ENCODE assay signal across 20 cellular contexts in the genomic region with DNA sequence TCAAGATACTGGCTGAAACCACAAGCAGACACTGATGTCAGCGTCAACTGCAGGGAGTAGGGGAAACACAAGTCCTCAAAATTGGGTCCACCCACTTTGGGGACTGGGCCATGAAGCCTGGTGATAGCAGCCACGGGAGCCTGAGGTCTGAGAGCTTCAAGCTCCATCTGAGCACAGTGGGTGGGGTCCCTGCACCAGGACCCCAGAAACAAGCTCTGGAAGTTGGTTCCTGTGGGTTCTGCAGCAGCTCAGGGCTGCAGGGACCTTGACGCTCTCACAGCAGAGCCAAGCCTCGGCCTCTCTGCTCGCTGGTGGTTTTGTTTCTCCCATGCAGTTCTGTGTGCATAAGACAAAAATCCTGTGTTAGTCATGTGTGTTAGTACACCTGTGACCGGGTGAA. TPM values are rescaled to one million over a fixed set of nuclear protein-coding genes. Genes with fewer than 3 reads are reported as not detected.
DNase-seq lines count a peak whose midpoint lies in the region; ATAC-seq and TF ChIP-seq lines count a peak whose summit lies in the region.
"Had no signal": no experiment of that assay in that cellular context is flagged by ENCODE, and none has a peak within 500 bp of the region (broad histone marks: within the 10 kb centered on the region; RNA-seq: fewer than 3 reads in every experiment).

No MANE protein-coding gene starts in this region.

- H2AFZ ChIP-seq in osteoblast (ENCODE audit: low read length): no peak overlapping the region
- H2AFZ ChIP-seq: neural progenitor cell had no signal

- H3K9me3 Mint-ChIP-seq in CD14-positive monocyte: peaks cover 0 to 6% (median 5%) of the 10 kb centered on the region in 7 donors
- H3K9me3 Mint-ChIP-seq: IgD-negative memory B cell had no signal

- peaks cover 52 to 82% of the 10 kb centered on the region in 2 donors for H3K36me3 Mint-ChIP-seq in CD14-positive monocyte

- DNase-seq in CD14-positive monocyte (ENCODE audit: low spot score) (no peak), left ventricle myocardium superior (peak; percentile 34), osteoblast (ENCODE audit: insufficient read length, low spot score, missing footprints) (peak; percentile 69), C1 segment of cervical spinal cord (lab: John Stamatoyannopoulos, UW) (no peak), NCI-H2171 (lab: John Stamatoyannopoulos, UW) (no peak)
- no peak for DNase-seq in activated naive CD4-positive, alpha-beta T cell treated with anti-CD3 and anti-CD28 coated beads, Interleukin-2, amount 50 U/mL, for 16 hours
- DNase-seq: activated CD8-positive, alpha-beta memory T cell treated with anti-CD3 and anti-CD28 coated beads for 24 hours; caudate nucleus; effector CD4-positive, alpha-beta T cell; MM.1S; NCI-H1694; NCI-H226; stimulated activated naive CD4-positive, alpha-beta T cell treated with Interleukin-2 at 50 U/mL for 16 hours; T-helper 1 cell had no signal

- peak overlapping the region in 4 of 7 donors; percentile 14 to 53 (median 32) for H3K27ac Mint-ChIP-seq in CD14-positive monocyte
- H3K27ac Mint-ChIP-seq: IgD-negative memory B cell, neural progenitor cell had no signal

- H4K20me1 ChIP-seq in osteoblast (ENCODE audit: insufficient read depth, low read length): peaks cover 71% of the 10 kb centered on the region

- H3K79me2 ChIP-seq in osteoblast (ENCODE audit: insufficient read depth, low read length): peaks cover 95% of the 10 kb centered on the region

- peaks cover 73% of the 10 kb centered on the region for H3K36me3 ChIP-seq in osteoblast (ENCODE audit: insufficient read depth, low read length)

- H3K27me3 Mint-ChIP-seq in CD14-positive monocyte (ENCODE audit: low read depth in 3 of 3): no peaks in the 10 kb centered on the region
- H3K27me3 Mint-ChIP-seq: IgD-negative memory B cell had no signal

- H3K9me3 ChIP-seq in osteoblast (ENCODE audit: low read depth, low read length): no peaks in the 10 kb centered on the region

- intact Hi-C loops in CD14-positive monocyte (cut with micrococcal nuclease): no loop called here
- intact Hi-C loops in left ventricle myocardium superior (cut with micrococcal nuclease): no loop called here

- no peak overlapping the region for H3K4me2 ChIP-seq in osteoblast (ENCODE audit: insufficient read depth, low read length)
- H3K4me2 ChIP-seq: neural progenitor cell had no signal

- H3K27ac ChIP-seq in VCaP: peak overlapping the region; percentile 5; the same call in 1 of the 2 replicates
- H3K27ac ChIP-seq in osteoblast (ENCODE audit: low read depth, low read length): no peak overlapping the region
- H3K27ac ChIP-seq: neural progenitor cell had no signal

- TF ChIP-seq CTCF in CD14-positive monocyte (IDR thresholded peaks at IDR 0.05) (no peak), VCaP (conservative IDR thresholded peaks at IDR 0.05) (no peak), osteoblast (IDR thresholded peaks at IDR 0.05; ENCODE audit: extremely low read depth, low read depth, low read length) (no peak)

- H3K4me1 ChIP-seq in osteoblast (ENCODE audit: insufficient read depth, low read length): peaks cover 8% of the 10 kb centered on the region
- H3K4me1 ChIP-seq: neural progenitor cell had no signal

- no peak overlapping the region for H3K4me3 ChIP-seq in osteoblast (ENCODE audit: insufficient read depth, low read length)
- H3K4me3 ChIP-seq: neural progenitor cell had no signal

- H3K4me1 Mint-ChIP-seq in CD14-positive monocyte: peaks cover 1% of the 10 kb centered on the region

- no peaks in the 10 kb centered on the region for H3K27me3 ChIP-seq in osteoblast (ENCODE audit: insufficient read depth, low read length)
- H3K27me3 ChIP-seq: neural progenitor cell had no signal

- no peak overlapping the region for H3K4me3 Mint-ChIP-seq in CD14-positive monocyte
- H3K4me3 Mint-ChIP-seq: neural progenitor cell had no signal

- ATAC-seq in left ventricle myocardium superior: peak; percentile 17
- no peak for ATAC-seq in GM19351 (IDR thresholded peaks at IDR 0.05; ENCODE audit: unreplicated experiment)

RNA-seq across cellular contexts. Expression of a gene that starts 54.5 kb away (rescaled TPM):
- polyA plus RNA-seq in CD14-positive monocyte: not detected
- 4.4 TPM for total RNA-seq in left ventricle myocardium superior
- total RNA-seq in osteoblast: not detected in 2 replicates
- total RNA-seq: Daoy, lung microvascular endothelial cell had no signal
- polyA plus RNA-seq: IgD-negative memory B cell had no signal

Comparison
In these comparisons a context has a peak if more than half of its experiments do, and no peak if none do; other contexts are left out.
1. DNase-seq: peak in left ventricle myocardium superior (single experiment) and osteoblast (single experiment); none in CD14-positive monocyte (single experiment), activated naive CD4-positive, alpha-beta T cell treated with anti-CD3 and anti-CD28 coated beads, Interleukin-2, amount 50 U/mL, for 16 hours (single experiment), C1 segment of cervical spinal cord (0 of 14) and NCI-H2171 (single experiment).